9 cellular contexts compared by ENCODE assay signal in genomic region chr6:170089937-170090335, GRCh38.
A peak's percentile ranks its signal among the peaks of the same experiment; 100 is the strongest.
DNase-seq lines count a peak whose midpoint lies in the region; ATAC-seq and TF ChIP-seq lines count a peak whose summit lies in the region.
"Had no signal": no experiment of that assay in that cellular context is flagged by ENCODE, and none has a peak within 500 bp of the region (broad histone marks: within the 10 kb centered on the region; RNA-seq: fewer than 3 reads in every experiment).

No MANE protein-coding gene starts in this region.

- peak; percentile 55 for DNase-seq in activated CD8-positive, alpha-beta memory T cell treated with anti-CD3 and anti-CD28 coated beads, Interleukin-2, amount 10 ng/mL, durations not matched to agents 7 days and 5 days
- no peak for DNase-seq in activated CD8-positive, alpha-beta memory T cell treated with anti-CD3 and anti-CD28 coated beads, Interleukin-2, amount 50 U/mL, for 4 hours
- no peak for DNase-seq in stimulated activated effector memory CD8-positive, alpha-beta T cell treated with anti-CD3 and anti-CD28 coated beads, Interleukin-12 subunit alpha, Interleukin-12 subunit beta, amount 100 ng/mL, for 72 hours (ENCODE audit: low spot score in 2 of 2)
- DNase-seq in NCI-H1092 treated with DMSO at 0.1 percent for 48 hours (lab: John Stamatoyannopoulos, UW) (no peak), gastrocnemius medialis (no peak), OCI-M1 (lab: John Stamatoyannopoulos, UW) (no peak)

- H3K4me3 ChIP-seq in gastrocnemius medialis = no peak overlapping the region

- intact Hi-C loops in gastrocnemius medialis (cut with DNase I; ENCODE audit: low total_unique reads) = no loop called here

- in situ Hi-C loops in gastrocnemius medialis (cut with MboI; ENCODE audit: low sequenced_read_pairs in 4 of 4) = no loop called here

- no peak for TF ChIP-seq POLR2A in gastrocnemius medialis (IDR thresholded peaks at IDR 0.05)

- ATAC-seq in activated CD8-positive, alpha-beta memory T cell treated with anti-CD3 and anti-CD28 coated beads, Interleukin-2, amount 10 ng/mL, durations not matched to agents 7 days and 5 days = peak; percentile 13
- ATAC-seq in HG02885 (IDR thresholded peaks at IDR 0.05; ENCODE audit: poor library complexity, unreplicated experiment) = peak; percentile 13
- ATAC-seq in activated T-helper 17 cell treated with anti-CD3 and anti-CD28 coated beads, Interleukin-2, amount 50 U/mL, for 72 hours (replicated peaks) = peak; percentile 39
- ATAC-seq in stimulated activated effector memory CD8-positive, alpha-beta T cell treated with anti-CD3 and anti-CD28 coated beads, Interleukin-12 subunit alpha, Interleukin-12 subunit beta, amount 100 ng/mL, for 72 hours = peak; percentile 53
- ATAC-seq in gastrocnemius medialis = no peak

- H3K4me1 ChIP-seq in gastrocnemius medialis = no peaks in the 10 kb centered on the region

- no peak for TF ChIP-seq CTCF in gastrocnemius medialis (IDR thresholded peaks at IDR 0.05 in 4 of 5, conservative IDR thresholded peaks at IDR 0.05 in 1 of 5)

- CTCF ChIA-PET in activated CD8-positive, alpha-beta memory T cell treated with anti-CD3 and anti-CD28 coated beads, Interleukin-2, amount 10 ng/mL, durations not matched to agents 7 days and 5 days (lab: Charles Lee) = interaction anchor here (1.4 to 1.5 kb wide), 2 partner anchors 57 to 258 kb away, joined by 5 to 10 read pairs; no protein-coding TSS in a partner anchor

- H3K9me3 Mint-ChIP-seq in activated CD8-positive, alpha-beta memory T cell treated with anti-CD3 and anti-CD28 coated beads, Interleukin-2, amount 10 ng/mL, durations not matched to agents 7 days and 5 days (ENCODE audit: low read depth) = no peaks in the 10 kb centered on the region
- no peaks in the 10 kb centered on the region for H3K9me3 Mint-ChIP-seq in activated T-helper 17 cell treated with anti-CD3 and anti-CD28 coated beads, Interleukin-2, amount 50 U/mL, for 72 hours
- no peaks in the 10 kb centered on the region for H3K9me3 Mint-ChIP-seq in stimulated activated effector memory CD8-positive, alpha-beta T cell treated with anti-CD3 and anti-CD28 coated beads, Interleukin-12 subunit alpha, Interleukin-12 subunit beta, amount 100 ng/mL, for 72 hours
- H3K9me3 Mint-ChIP-seq: dendritic cell treated with granulocyte-macrophage colony-stimulating factor and Interleukin-4, amounts not matched to agents 40 ng/mL and 50 ng/mL, for 4 days had no signal

- H3K4me1 Mint-ChIP-seq in activated CD8-positive, alpha-beta memory T cell treated with anti-CD3 and anti-CD28 coated beads, Interleukin-2, amount 10 ng/mL, durations not matched to agents 7 days and 5 days = peaks cover 35% of the 10 kb centered on the region
- H3K4me1 Mint-ChIP-seq in activated T-helper 17 cell treated with anti-CD3 and anti-CD28 coated beads, Interleukin-2, amount 50 U/mL, for 72 hours = peaks cover 17% of the 10 kb centered on the region
- peaks cover 48% of the 10 kb centered on the region for H3K4me1 Mint-ChIP-seq in stimulated activated effector memory CD8-positive, alpha-beta T cell treated with anti-CD3 and anti-CD28 coated beads, Interleukin-12 subunit alpha, Interleukin-12 subunit beta, amount 100 ng/mL, for 72 hours

- no peaks in the 10 kb centered on the region for H3K27me3 Mint-ChIP-seq in activated CD8-positive, alpha-beta memory T cell treated with anti-CD3 and anti-CD28 coated beads, Interleukin-2, amount 10 ng/mL, durations not matched to agents 7 days and 5 days
- H3K27me3 Mint-ChIP-seq in activated T-helper 17 cell treated with anti-CD3 and anti-CD28 coated beads, Interleukin-2, amount 50 U/mL, for 72 hours = no peaks in the 10 kb centered on the region

- H3K36me3 Mint-ChIP-seq in activated CD8-positive, alpha-beta memory T cell treated with anti-CD3 and anti-CD28 coated beads, Interleukin-2, amount 10 ng/mL, durations not matched to agents 7 days and 5 days = peaks cover 2% of the 10 kb centered on the region
- peaks cover 15% of the 10 kb centered on the region for H3K36me3 Mint-ChIP-seq in activated T-helper 17 cell treated with anti-CD3 and anti-CD28 coated beads, Interleukin-2, amount 50 U/mL, for 72 hours (ENCODE audit: low read depth)
- H3K36me3 Mint-ChIP-seq in stimulated activated effector memory CD8-positive, alpha-beta T cell treated with anti-CD3 and anti-CD28 coated beads, Interleukin-12 subunit alpha, Interleukin-12 subunit beta, amount 100 ng/mL, for 72 hours = peaks cover 36% of the 10 kb centered on the region

- peak overlapping the region; percentile 97 for H3K27ac Mint-ChIP-seq in activated CD8-positive, alpha-beta memory T cell treated with anti-CD3 and anti-CD28 coated beads, Interleukin-2, amount 10 ng/mL, durations not matched to agents 7 days and 5 days
- H3K27ac Mint-ChIP-seq in activated T-helper 17 cell treated with anti-CD3 and anti-CD28 coated beads, Interleukin-2, amount 50 U/mL, for 72 hours = peak overlapping the region; percentile 91
- H3K27ac Mint-ChIP-seq in stimulated activated effector memory CD8-positive, alpha-beta T cell treated with anti-CD3 and anti-CD28 coated beads, Interleukin-12 subunit alpha, Interleukin-12 subunit beta, amount 100 ng/mL, for 72 hours = peak overlapping the region; percentile 98
- H3K27ac Mint-ChIP-seq: dendritic cell treated with granulocyte-macrophage colony-stimulating factor and Interleukin-4, amounts not matched to agents 40 ng/mL and 50 ng/mL, for 4 days had no signal

- H3K27ac ChIP-seq in gastrocnemius medialis = no peak overlapping the region

- H3K9me3 ChIP-seq in gastrocnemius medialis = no peaks in the 10 kb centered on the region

- H3K4me3 Mint-ChIP-seq in activated CD8-positive, alpha-beta memory T cell treated with anti-CD3 and anti-CD28 coated beads, Interleukin-2, amount 10 ng/mL, durations not matched to agents 7 days and 5 days = peak overlapping the region; percentile 79
- peak overlapping the region; percentile 78 for H3K4me3 Mint-ChIP-seq in activated T-helper 17 cell treated with anti-CD3 and anti-CD28 coated beads, Interleukin-2, amount 50 U/mL, for 72 hours
- peak overlapping the region; percentile 81 for H3K4me3 Mint-ChIP-seq in stimulated activated effector memory CD8-positive, alpha-beta T cell treated with anti-CD3 and anti-CD28 coated beads, Interleukin-12 subunit alpha, Interleukin-12 subunit beta, amount 100 ng/mL, for 72 hours
- H3K4me3 Mint-ChIP-seq: dendritic cell treated with granulocyte-macrophage colony-stimulating factor and Interleukin-4, amounts not matched to agents 40 ng/mL and 50 ng/mL, for 4 days had no signal

- H3K36me3 ChIP-seq in gastrocnemius medialis = no peaks in the 10 kb centered on the region

- no peaks in the 10 kb centered on the region for H3K27me3 ChIP-seq in gastrocnemius medialis

Comparison
In these comparisons a context has a peak if more than half of its experiments do, and no peak if none do; other contexts are left out.
1. ATAC-seq: peak in activated CD8-positive, alpha-beta memory T cell treated with anti-CD3 and anti-CD28 coated beads, Interleukin-2, amount 10 ng/mL, durations not matched to agents 7 days and 5 days (single experiment), HG02885 (single experiment), activated T-helper 17 cell treated with anti-CD3 and anti-CD28 coated beads, Interleukin-2, amount 50 U/mL, for 72 hours (single experiment) and stimulated activated effector memory CD8-positive, alpha-beta T cell treated with anti-CD3 and anti-CD28 coated beads, Interleukin-12 subunit alpha, Interleukin-12 subunit beta, amount 100 ng/mL, for 72 hours (single experiment); none in gastrocnemius medialis (0 of 2).
2. Peak in every context shown above with its lines, with median percentiles within 50 percentile points of each other: H3K27ac Mint-ChIP-seq and H3K4me3 Mint-ChIP-seq.